Comparison of ENCODE assay signal across 24 cellular contexts in the genomic region with DNA sequence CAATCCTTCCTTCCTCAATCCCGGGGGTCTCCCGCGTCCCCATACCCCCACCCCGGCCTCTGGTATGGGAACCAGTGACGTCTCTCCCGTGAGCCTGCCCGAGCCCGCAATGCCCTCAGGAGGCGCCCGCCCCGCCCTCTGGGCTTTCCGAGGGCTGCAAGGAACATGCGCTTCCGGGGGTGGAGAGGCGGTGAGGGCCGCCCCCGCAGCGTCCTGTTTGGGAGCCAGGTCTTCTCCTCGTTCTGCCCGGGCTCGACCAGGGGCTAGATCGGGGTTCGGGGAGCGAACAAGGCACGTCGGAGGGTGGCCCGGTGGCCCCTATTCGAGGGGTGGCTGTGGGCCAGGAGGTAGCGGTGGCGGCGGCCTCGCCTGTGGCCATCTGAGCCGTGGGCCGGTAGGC. TPM values are rescaled to one million over a fixed set of nuclear protein-coding genes. Genes with fewer than 3 reads are reported as not detected.
DNase-seq lines count a peak whose midpoint lies in the region; ATAC-seq, FAIRE-seq and TF ChIP-seq lines count a peak whose summit lies in the region.
"Had no signal": no experiment of that assay in that cellular context is flagged by ENCODE, and none has a peak within 500 bp of the region (broad histone marks: within the 10 kb centered on the region; RNA-seq: fewer than 3 reads in every experiment).

No MANE protein-coding gene starts in this region.

- H3K4me3 ChIP-seq in GM23338: no peak overlapping the region
- H3K4me3 ChIP-seq in K562: no peak overlapping the region
- H3K4me3 ChIP-seq in testis: peak overlapping the region; percentile 32 to 41

- TF ChIP-seq CTCF in GM23338 (conservative IDR thresholded peaks at IDR 0.05; ENCODE audit: low read depth in 2 of 2) (no peak), K562 (IDR thresholded peaks at IDR 0.05 in 2 of 3, conservative IDR thresholded peaks at IDR 0.05 in 1 of 3; ENCODE audit: insufficient read depth in 2 of 3, low read depth in 1 of 3, low read length in 3 of 3) (no peak), testis (IDR thresholded peaks at IDR 0.05) (no peak)

- TF ChIP-seq POLR2A in K562 (conservative IDR thresholded peaks at IDR 0.05) (no peak), testis (IDR thresholded peaks at IDR 0.05) (no peak)

- no peak overlapping the region for H3K27ac ChIP-seq in GM23338 (ENCODE audit: low read depth)
- no peak overlapping the region for H3K27ac ChIP-seq in K562 (ENCODE audit: extremely low read depth, low read depth, low read length)
- no peak overlapping the region for H3K27ac ChIP-seq in testis

- peaks cover 6% of the 10 kb centered on the region; the same call in 1 of the 3 replicates for H3K4me1 Mint-ChIP-seq in GM23338
- H3K4me1 Mint-ChIP-seq: CD4-positive, alpha-beta memory T cell had no signal

- H2AFZ ChIP-seq in GM23338: peak overlapping the region; percentile 76
- peak overlapping the region; percentile 65; the same call in 1 of the 2 replicates for H2AFZ ChIP-seq in K562 (ENCODE audit: low read depth, low read length)

- BruUV-seq in K562 (replicated peaks; lab: Mats Ljungman, UMichigan): no TSS peak

- no peak for TF ChIP-seq EP300 in K562 (IDR thresholded peaks at IDR 0.05; ENCODE audit: low read length)

- peaks cover 10% of the 10 kb centered on the region for H3K9me3 Mint-ChIP-seq in GM23338

- H3K27me3 Mint-ChIP-seq in GM23338 (ENCODE audit: insufficient read depth, low read depth, poor library complexity): peaks cover 10% of the 10 kb centered on the region

- no peak overlapping the region for H3K4me2 ChIP-seq in GM23338
- H3K4me2 ChIP-seq in K562 (ENCODE audit: insufficient read depth, low read length): no peak overlapping the region

- H3K9ac ChIP-seq in K562 (ENCODE audit: insufficient read depth in 1 of 2, low read depth in 2 of 2, low read length in 2 of 2): no peak overlapping the region; a peak in 1 of 4 replicates

- peak; percentile 13 for DNase-seq in GM23338 (ENCODE audit: low spot score)
- DNase-seq in K562 (ENCODE audit: extremely low read depth in 1 of 4, low spot score in 3 of 4): peak in 3 of 4 experiments; percentile 24 to 39 (median 24)
- DNase-seq in iPS-NIHi7 (ENCODE audit: extremely low spot score): peak; percentile 27
- DNase-seq in testis: peak; percentile 17
- DNase-seq in stimulated activated CD8-positive, alpha-beta memory T cell treated with anti-CD3 and anti-CD28 coated beads, Interleukin-4, amount 100 ng/mL, for 48 hours: no peak
- DNase-seq in NCI-H774 (lab: John Stamatoyannopoulos, UW): no peak
- DNase-seq in GM19239 (ENCODE audit: insufficient read length, low spot score): no peak
- DNase-seq in NCI-H2227 (lab: John Stamatoyannopoulos, UW; ENCODE audit: unreplicated experiment): no peak
- DNase-seq: C1 segment of cervical spinal cord; Calu3; CD4-positive, alpha-beta memory T cell; COR-L47; DMS53; DMS79 treated with DMSO at 0.1 percent for 48 hours; GF-D8; GOT3 had no signal

- H3K79me2 ChIP-seq in GM23338 (replicated peaks; ENCODE audit: insufficient read depth) (no peaks in the 10 kb centered on the region), K562 (ENCODE audit: control insufficient read depth, insufficient read depth, low read length) (no peaks in the 10 kb centered on the region)

- ATAC-seq in GM23338 (peak; percentile 54), K562 (peak; percentile 54; the same call in 2 of the 3 replicates)
- ATAC-seq: HCT116 had no signal

- H3K4me1 ChIP-seq in GM23338 (ENCODE audit: insufficient read depth): no peaks in the 10 kb centered on the region
- peaks cover 0 to 10% of the 10 kb centered on the region in 2 experiments; a peak in 3 of 5 replicates for H3K4me1 ChIP-seq in K562 (replicated peaks in 1 of 2; ENCODE audit: control insufficient read depth in 2 of 2, insufficient read depth in 2 of 2, low read length in 2 of 2)
- no peaks in the 10 kb centered on the region for H3K4me1 ChIP-seq in testis

- H3K9me1 ChIP-seq in K562 (ENCODE audit: control insufficient read depth, insufficient read depth, low read length): peaks cover 4% of the 10 kb centered on the region

- H3K9me3 ChIP-seq in K562 (replicated peaks; ENCODE audit: control insufficient read depth, insufficient read depth, low read depth, low read length) (no peaks in the 10 kb centered on the region), testis (no peaks in the 10 kb centered on the region)

- CTCF ChIA-PET in K562 (lab: Yijun Ruan, JAX; ENCODE audit: low intra/inter-chr PET ratio): no interaction called here

- POLR2A ChIA-PET in K562 (lab: Yijun Ruan, JAX): no interaction called here

- H4K20me1 ChIP-seq in GM23338 (replicated peaks; ENCODE audit: insufficient read depth) (no peaks in the 10 kb centered on the region), K562 (replicated peaks; ENCODE audit: control insufficient read depth, insufficient read depth, low read length) (no peaks in the 10 kb centered on the region)

- peaks cover 5% of the 10 kb centered on the region for H3K36me3 Mint-ChIP-seq in GM23338 (ENCODE audit: low read depth)
- H3K36me3 Mint-ChIP-seq: CD4-positive, alpha-beta memory T cell had no signal

- 13% methylated on average over 34 of the region's 34 CpGs for WGBS in K562 (ENCODE audit: insufficient coverage, low coverage, missing lambda C conversion rate)
- WGBS in testis, 2 donors: 73% methylated on average over 34 of the region's 34 CpGs; no CpG with 5 or more reads in 1 of the 2 donors

- FAIRE-seq in K562 (lab: Jason Lieb, UNC) (no peak), GM19239 (lab: Jason Lieb, UNC) (no peak)
- FAIRE-seq: GM12892 had no signal

- no peak for TF ChIP-seq RAD21 in K562 (CRISPR knock-in tag; conservative IDR thresholded peaks at IDR 0.05 in 1 of 2, IDR thresholded peaks at IDR 0.05 in 1 of 2)

- H3F3A ChIP-seq in GM23338 (replicated peaks; ENCODE audit: low read depth): 0 out of 2 replicates have a peak, but pooled peaks cover 3% of the 10 kb centered on the region

- H3K9me2 ChIP-seq in GM23338 (ENCODE audit: insufficient read depth): no peaks in the 10 kb centered on the region

- H3K36me3 ChIP-seq in GM23338 (ENCODE audit: insufficient read depth) (no peaks in the 10 kb centered on the region), K562 (ENCODE audit: control insufficient read depth, insufficient read depth, low read length) (no peaks in the 10 kb centered on the region), testis (ENCODE audit: low read depth, missing control alignments) (no peaks in the 10 kb centered on the region)

- in situ Hi-C loops in K562 (cut with MboI): no loop called here

- no peak overlapping the region for H3K4me3 Mint-ChIP-seq in GM23338
- H3K4me3 Mint-ChIP-seq: CD4-positive, alpha-beta memory T cell; H9 had no signal

- no peak overlapping the region for H3K27ac Mint-ChIP-seq in GM23338
- H3K27ac Mint-ChIP-seq: CD4-positive, alpha-beta memory T cell; H9 had no signal

- intact Hi-C loops in K562 (cut with micrococcal nuclease): no loop called here
- intact Hi-C loops in testis (cut with DNase I; ENCODE audit: low total_unique reads): no loop called here

- no peaks in the 10 kb centered on the region for H3K27me3 ChIP-seq in GM23338 (ENCODE audit: insufficient read depth)
- H3K27me3 ChIP-seq in K562 (ENCODE audit: control insufficient read depth in 2 of 2, insufficient read depth in 2 of 2, low read length in 2 of 2): peaks cover 15 to 17% of the 10 kb centered on the region in 2 experiments; a peak in 3 of 5 replicates
- H3K27me3 ChIP-seq in testis: no peaks in the 10 kb centered on the region

RNA-seq across cellular contexts. Expression of a gene that starts 6.6 kb away (rescaled TPM):
- not detected in 2 replicates for total RNA-seq in GM23338 (2014; rRNA removed; shearing (Covaris generic))
- polyA plus RNA-seq in GM23338 (2016; fragmentation: Nextera tagmentation; extraction: Ambion mirVana): not detected in 2 replicates
- total RNA-seq in K562 (2011; cell fraction: chromatin; rRNA removed; ENCODE audit: low replicate concordance): not detected in 2 replicates
- total RNA-seq in K562 (2011; cell fraction: nucleolus; rRNA removed): not detected in 2 replicates
- total RNA-seq in K562 (2011; cell fraction: nucleoplasm; rRNA removed): not detected in 2 replicates
- total RNA-seq in K562 (2014; rRNA removed): not detected in 2 replicates
- total RNA-seq in K562 (2014; rRNA removed; fragmentation: Illumina TruSeq; extraction: Trizol): not detected in 2 replicates
- total RNA-seq in K562 (2015; rRNA removed; fragmentation: Illumina TruSeq; extraction: Trizol): not detected in 2 replicates
- not detected in 2 replicates for total RNA-seq in K562 (2021)
- not detected in 2 replicates for polyA plus RNA-seq in K562 (2011; rRNA removed)
- 0.07 TPM in 1 of 2 replicates, not detected in the other for polyA plus RNA-seq in K562 (2011; cell fraction: cytosol; rRNA removed)
- polyA plus RNA-seq in K562 (2011; cell fraction: nucleus; rRNA removed): not detected in 2 replicates
- polyA plus RNA-seq in K562 (2012): 0.25 TPM in 1 of 2 replicates, not detected in the other
- polyA plus RNA-seq in K562 (2014; fragmentation: Illumina TruSeq; extraction: Trizol): not detected in 2 replicates
- under 1 TPM; 0.10 to 0.14 TPM for polyA plus RNA-seq in K562 (2014; fragmentation: Nextera tagmentation; extraction: Ambion mirVana)
- polyA plus RNA-seq in K562 (2014; rRNA removed): 0.36 TPM in 1 of 2 replicates, not detected in the other
- polyA minus RNA-seq in K562 (2011; rRNA and poly(A)+ RNA removed): not detected in 2 replicates
- polyA minus RNA-seq in K562 (2011; cell fraction: cytosol; rRNA and poly(A)+ RNA removed): not detected in 2 replicates
- not detected in 2 replicates for polyA minus RNA-seq in K562 (2011; cell fraction: nucleus; rRNA and poly(A)+ RNA removed)
- 10 to 100 TPM; 73.1 to 93.3 TPM for total RNA-seq in testis
- polyA plus RNA-seq in testis (ENCODE audit: insufficient read depth, low read depth, low replicate concordance): 231 TPM
- total RNA-seq: A172; A673; Calu3; CD4-positive, alpha-beta memory T cell; Daoy; H9 had no signal
- polyA plus RNA-seq: BJ; CD4-positive, alpha-beta memory T cell had no signal

RNA-seq across cellular contexts. Expression of a gene that starts 54.6 kb away (rescaled TPM):
- total RNA-seq in GM23338 (2014; rRNA removed; shearing (Covaris generic)): 0.90 and 2.9 TPM in 2 replicates
- polyA plus RNA-seq in GM23338 (2016; fragmentation: Nextera tagmentation; extraction: Ambion mirVana): 0.50 TPM in 1 of 2 replicates, not detected in the other
- not detected in 2 replicates for total RNA-seq in K562 (2011; cell fraction: chromatin; rRNA removed; ENCODE audit: low replicate concordance)
- total RNA-seq in K562 (2011; cell fraction: nucleolus; rRNA removed): not detected in 2 replicates
- not detected in 2 replicates for total RNA-seq in K562 (2011; cell fraction: nucleoplasm; rRNA removed)
- total RNA-seq in K562 (2014; rRNA removed): not detected in 2 replicates
- total RNA-seq in K562 (2014; rRNA removed; fragmentation: Illumina TruSeq; extraction: Trizol): not detected in 2 replicates
- total RNA-seq in K562 (2015; rRNA removed; fragmentation: Illumina TruSeq; extraction: Trizol): not detected in 2 replicates
- total RNA-seq in K562 (2021): not detected in 2 replicates
- not detected in 2 replicates for polyA plus RNA-seq in K562 (2011; rRNA removed)
- polyA plus RNA-seq in K562 (2011; cell fraction: cytosol; rRNA removed): not detected in 2 replicates
- polyA plus RNA-seq in K562 (2011; cell fraction: nucleus; rRNA removed): not detected in 2 replicates
- polyA plus RNA-seq in K562 (2012): not detected in 2 replicates
- not detected in 2 replicates for polyA plus RNA-seq in K562 (2014; fragmentation: Illumina TruSeq; extraction: Trizol)
- polyA plus RNA-seq in K562 (2014; fragmentation: Nextera tagmentation; extraction: Ambion mirVana): not detected
- polyA plus RNA-seq in K562 (2014; rRNA removed): not detected in 2 replicates
- not detected in 2 replicates for polyA minus RNA-seq in K562 (2011; rRNA and poly(A)+ RNA removed)
- not detected in 2 replicates for polyA minus RNA-seq in K562 (2011; cell fraction: cytosol; rRNA and poly(A)+ RNA removed)
- not detected in 2 replicates for polyA minus RNA-seq in K562 (2011; cell fraction: nucleus; rRNA and poly(A)+ RNA removed)
- under 1 TPM; 0.39 to 0.74 TPM for total RNA-seq in testis
- polyA plus RNA-seq in testis (ENCODE audit: insufficient read depth, low read depth, low replicate concordance): 0.57 TPM
- total RNA-seq: A673; CD4-positive, alpha-beta memory T cell; Daoy had no signal
- polyA plus RNA-seq: CD4-positive, alpha-beta memory T cell had no signal

RNA-seq across cellular contexts. Expression of a gene that starts 57.4 kb away (rescaled TPM):
- total RNA-seq in GM23338 (2014; rRNA removed; shearing (Covaris generic)): 3.0 and 3.3 TPM in 2 replicates
- polyA plus RNA-seq in GM23338 (2016; fragmentation: Nextera tagmentation; extraction: Ambion mirVana) (4.1 and 4.6 TPM in 2 replicates), K562 (2011; rRNA removed) (0.28 and 0.64 TPM in 2 replicates), K562 (2014; fragmentation: Illumina TruSeq; extraction: Trizol) (0.26 and 0.27 TPM in 2 replicates), K562 (2014; fragmentation: Nextera tagmentation; extraction: Ambion mirVana) (under 1 TPM; 0.04 to 0.06 TPM), K562 (2014; rRNA removed) (0.17 and 0.19 TPM in 2 replicates), testis (ENCODE audit: insufficient read depth, low read depth, low replicate concordance) (1.3 TPM)
- total RNA-seq in K562 (2011; cell fraction: chromatin; rRNA removed; ENCODE audit: low replicate concordance): 0.81 TPM in 1 of 2 replicates, not detected in the other
- total RNA-seq in K562 (2011; cell fraction: nucleolus; rRNA removed): 0.26 and 0.67 TPM in 2 replicates
- total RNA-seq in K562 (2011; cell fraction: nucleoplasm; rRNA removed): 0.44 TPM in 1 of 2 replicates, not detected in the other
- total RNA-seq in K562 (2014; rRNA removed) (0.18 and 0.20 TPM in 2 replicates), K562 (2014; rRNA removed; fragmentation: Illumina TruSeq; extraction: Trizol) (not detected in 2 replicates), K562 (2015; rRNA removed; fragmentation: Illumina TruSeq; extraction: Trizol) (0.22 TPM in 1 of 2 replicates, not detected in the other), K562 (2021) (0.31 and 0.33 TPM in 2 replicates), testis (1 to 10 TPM in 1 of 2 donors, under 1 TPM in 1; 0.71 to 1.2 TPM)
- polyA plus RNA-seq in K562 (2011; cell fraction: cytosol; rRNA removed): 0.74 and 2.1 TPM in 2 replicates
- polyA plus RNA-seq in K562 (2011; cell fraction: nucleus; rRNA removed): 1.2 and 1.6 TPM in 2 replicates
- polyA plus RNA-seq in K562 (2012): 0.51 and 0.73 TPM in 2 replicates
- polyA minus RNA-seq in K562 (2011; rRNA and poly(A)+ RNA removed): 0.11 and 0.12 TPM in 2 replicates
- not detected in 2 replicates for polyA minus RNA-seq in K562 (2011; cell fraction: cytosol; rRNA and poly(A)+ RNA removed)
- 0.56 and 0.67 TPM in 2 replicates for polyA minus RNA-seq in K562 (2011; cell fraction: nucleus; rRNA and poly(A)+ RNA removed)
- total RNA-seq: A172, G401 had no signal

Comparison
In these comparisons a context has a peak if more than half of its experiments do, and no peak if none do; other contexts are left out.
1. DNase-seq: peak in GM23338 (single experiment), K562 (3 of 4), iPS-NIHi7 (single experiment) and testis (single experiment); none in stimulated activated CD8-positive, alpha-beta memory T cell treated with anti-CD3 and anti-CD28 coated beads, Interleukin-4, amount 100 ng/mL, for 48 hours (single experiment), NCI-H774 (single experiment), GM19239 (single experiment) and NCI-H2227 (single experiment).
2. H3K4me3 ChIP-seq: peak in testis (2 of 2); none in GM23338 (single experiment) and K562 (single experiment).
3. RNA of a gene that starts 6.6 kb away (total RNA-seq): 73.1 to 93.3 TPM in testis; not detected in GM23338 and not detected in K562; every median in the first group is over 10 times any median in the second.